In the genomic region with DNA sequence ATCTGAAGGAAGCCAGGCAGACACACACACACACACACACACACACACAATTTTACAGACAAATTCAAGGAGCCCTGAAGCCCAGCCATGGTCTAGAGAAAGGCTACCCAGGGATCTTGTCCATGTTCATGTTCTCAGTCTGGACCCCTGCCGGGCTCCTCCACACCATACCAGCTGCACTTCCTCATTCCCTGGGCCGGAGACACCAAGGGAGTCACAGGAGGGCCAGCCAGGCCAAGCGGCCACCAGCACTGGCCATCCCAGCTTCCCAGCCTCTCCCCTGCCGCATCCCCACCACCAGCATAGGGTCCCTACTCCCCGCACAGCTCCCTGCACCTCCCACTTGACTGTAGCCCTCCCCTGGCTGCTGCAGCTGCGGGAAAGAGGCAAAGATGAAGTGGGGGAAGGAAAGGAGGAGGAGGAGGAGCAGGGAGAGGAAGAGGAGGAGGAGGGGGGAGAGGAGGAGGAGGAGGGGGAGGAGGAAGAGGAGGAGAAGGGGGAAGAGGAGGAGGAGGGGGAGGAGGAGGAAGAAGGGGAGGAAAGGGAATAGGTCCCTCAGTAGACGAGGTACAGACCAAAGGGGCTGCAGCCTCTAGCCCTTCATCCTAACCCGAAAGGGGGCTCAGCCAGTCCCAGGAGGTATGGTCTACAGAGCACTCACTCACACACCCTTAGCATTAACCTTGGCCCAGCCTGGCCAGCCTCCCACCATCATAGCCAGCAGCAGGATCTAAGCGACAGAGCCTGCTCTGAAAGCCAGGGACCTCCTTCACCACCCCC, we compare ENCODE assay signal across 2 cellular contexts.
TF ChIP-seq lines count a peak whose summit lies in the region.

No MANE protein-coding gene starts in this region.

TF ChIP-seq in GM23338, 12 proteins besides CTCF, POLR2A, EP300 and RAD21 (continues in another document):
- TF ChIP-seq ZNF331 (CRISPR knock-in tag; IDR thresholded peaks at IDR 0.05; ENCODE audit: low read depth) (no peak), REST (IDR thresholded peaks at IDR 0.05; ENCODE audit: unreplicated experiment) (no peak), CREB1 (CRISPR knock-in tag; IDR thresholded peaks at IDR 0.05; ENCODE audit: low read depth) (no peak), EZH2 (IDR thresholded peaks at IDR 0.05; ENCODE audit: low read depth, unreplicated experiment) (no peak), NANOG (IDR thresholded peaks at IDR 0.05; ENCODE audit: borderline replicate concordance) (no peak)
- TF ChIP-seq, protein P1, sequence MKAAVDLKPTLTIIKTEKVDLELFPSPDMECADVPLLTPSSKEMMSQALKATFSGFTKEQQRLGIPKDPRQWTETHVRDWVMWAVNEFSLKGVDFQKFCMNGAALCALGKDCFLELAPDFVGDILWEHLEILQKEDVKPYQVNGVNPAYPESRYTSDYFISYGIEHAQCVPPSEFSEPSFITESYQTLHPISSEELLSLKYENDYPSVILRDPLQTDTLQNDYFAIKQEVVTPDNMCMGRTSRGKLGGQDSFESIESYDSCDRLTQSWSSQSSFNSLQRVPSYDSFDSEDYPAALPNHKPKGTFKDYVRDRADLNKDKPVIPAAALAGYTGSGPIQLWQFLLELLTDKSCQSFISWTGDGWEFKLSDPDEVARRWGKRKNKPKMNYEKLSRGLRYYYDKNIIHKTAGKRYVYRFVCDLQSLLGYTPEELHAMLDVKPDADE (IDR thresholded peaks at IDR 0.05): no peak
- TF ChIP-seq, protein P2, sequence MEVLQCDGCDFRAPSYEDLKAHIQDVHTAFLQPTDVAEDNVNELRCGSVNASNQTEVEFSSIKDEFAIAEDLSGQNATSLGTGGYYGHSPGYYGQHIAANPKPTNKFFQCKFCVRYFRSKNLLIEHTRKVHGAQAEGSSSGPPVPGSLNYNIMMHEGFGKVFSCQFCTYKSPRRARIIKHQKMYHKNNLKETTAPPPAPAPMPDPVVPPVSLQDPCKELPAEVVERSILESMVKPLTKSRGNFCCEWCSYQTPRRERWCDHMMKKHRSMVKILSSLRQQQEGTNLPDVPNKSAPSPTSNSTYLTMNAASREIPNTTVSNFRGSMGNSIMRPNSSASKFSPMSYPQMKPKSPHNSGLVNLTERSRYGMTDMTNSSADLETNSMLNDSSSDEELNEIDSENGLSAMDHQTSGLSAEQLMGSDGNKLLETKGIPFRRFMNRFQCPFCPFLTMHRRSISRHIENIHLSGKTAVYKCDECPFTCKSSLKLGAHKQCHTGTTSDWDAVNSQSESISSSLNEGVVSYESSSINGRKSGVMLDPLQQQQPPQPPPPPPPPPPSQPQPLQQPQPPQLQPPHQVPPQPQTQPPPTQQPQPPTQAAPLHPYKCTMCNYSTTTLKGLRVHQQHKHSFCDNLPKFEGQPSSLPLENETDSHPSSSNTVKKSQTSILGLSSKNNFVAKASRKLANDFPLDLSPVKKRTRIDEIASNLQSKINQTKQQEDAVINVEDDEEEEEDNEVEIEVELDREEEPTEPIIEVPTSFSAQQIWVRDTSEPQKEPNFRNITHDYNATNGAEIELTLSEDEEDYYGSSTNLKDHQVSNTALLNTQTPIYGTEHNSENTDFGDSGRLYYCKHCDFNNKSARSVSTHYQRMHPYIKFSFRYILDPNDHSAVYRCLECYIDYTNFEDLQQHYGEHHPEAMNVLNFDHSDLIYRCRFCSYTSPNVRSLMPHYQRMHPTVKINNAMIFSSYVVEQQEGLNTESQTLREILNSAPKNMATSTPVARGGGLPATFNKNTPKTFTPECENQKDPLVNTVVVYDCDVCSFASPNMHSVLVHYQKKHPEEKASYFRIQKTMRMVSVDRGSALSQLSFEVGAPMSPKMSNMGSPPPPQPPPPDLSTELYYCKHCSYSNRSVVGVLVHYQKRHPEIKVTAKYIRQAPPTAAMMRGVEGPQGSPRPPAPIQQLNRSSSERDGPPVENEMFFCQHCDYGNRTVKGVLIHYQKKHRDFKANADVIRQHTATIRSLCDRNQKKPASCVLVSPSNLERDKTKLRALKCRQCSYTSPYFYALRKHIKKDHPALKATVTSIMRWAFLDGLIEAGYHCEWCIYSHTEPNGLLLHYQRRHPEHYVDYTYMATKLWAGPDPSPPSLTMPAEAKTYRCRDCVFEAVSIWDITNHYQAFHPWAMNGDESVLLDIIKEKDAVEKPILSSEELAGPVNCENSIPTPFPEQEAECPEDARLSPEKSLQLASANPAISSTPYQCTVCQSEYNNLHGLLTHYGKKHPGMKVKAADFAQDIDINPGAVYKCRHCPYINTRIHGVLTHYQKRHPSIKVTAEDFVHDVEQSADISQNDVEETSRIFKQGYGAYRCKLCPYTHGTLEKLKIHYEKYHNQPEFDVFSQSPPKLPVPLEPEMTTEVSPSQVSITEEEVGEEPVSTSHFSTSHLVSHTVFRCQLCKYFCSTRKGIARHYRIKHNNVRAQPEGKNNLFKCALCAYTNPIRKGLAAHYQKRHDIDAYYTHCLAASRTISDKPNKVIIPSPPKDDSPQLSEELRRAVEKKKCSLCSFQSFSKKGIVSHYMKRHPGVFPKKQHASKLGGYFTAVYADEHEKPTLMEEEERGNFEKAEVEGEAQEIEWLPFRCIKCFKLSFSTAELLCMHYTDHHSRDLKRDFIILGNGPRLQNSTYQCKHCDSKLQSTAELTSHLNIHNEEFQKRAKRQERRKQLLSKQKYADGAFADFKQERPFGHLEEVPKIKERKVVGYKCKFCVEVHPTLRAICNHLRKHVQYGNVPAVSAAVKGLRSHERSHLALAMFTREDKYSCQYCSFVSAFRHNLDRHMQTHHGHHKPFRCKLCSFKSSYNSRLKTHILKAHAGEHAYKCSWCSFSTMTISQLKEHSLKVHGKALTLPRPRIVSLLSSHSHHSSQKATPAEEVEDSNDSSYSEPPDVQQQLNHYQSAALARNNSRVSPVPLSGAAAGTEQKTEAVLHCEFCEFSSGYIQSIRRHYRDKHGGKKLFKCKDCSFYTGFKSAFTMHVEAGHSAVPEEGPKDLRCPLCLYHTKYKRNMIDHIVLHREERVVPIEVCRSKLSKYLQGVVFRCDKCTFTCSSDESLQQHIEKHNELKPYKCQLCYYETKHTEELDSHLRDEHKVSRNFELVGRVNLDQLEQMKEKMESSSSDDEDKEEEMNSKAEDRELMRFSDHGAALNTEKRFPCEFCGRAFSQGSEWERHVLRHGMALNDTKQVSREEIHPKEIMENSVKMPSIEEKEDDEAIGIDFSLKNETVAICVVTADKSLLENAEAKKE (CRISPR knock-in tag; IDR thresholded peaks at IDR 0.05): no peak

TF ChIP-seq in GM12878, 131 proteins besides CTCF, POLR2A, EP300 and RAD21:
- no peak for TF ChIP-seq STAT1 (conservative IDR thresholded peaks at IDR 0.05)
- TF ChIP-seq SPI1 (IDR thresholded peaks at IDR 0.05; ENCODE audit: borderline replicate concordance, insufficient read depth, low read depth, low read length): peak; percentile 53; the same call in 1 of the 2 replicates
- TF ChIP-seq, protein P3, sequence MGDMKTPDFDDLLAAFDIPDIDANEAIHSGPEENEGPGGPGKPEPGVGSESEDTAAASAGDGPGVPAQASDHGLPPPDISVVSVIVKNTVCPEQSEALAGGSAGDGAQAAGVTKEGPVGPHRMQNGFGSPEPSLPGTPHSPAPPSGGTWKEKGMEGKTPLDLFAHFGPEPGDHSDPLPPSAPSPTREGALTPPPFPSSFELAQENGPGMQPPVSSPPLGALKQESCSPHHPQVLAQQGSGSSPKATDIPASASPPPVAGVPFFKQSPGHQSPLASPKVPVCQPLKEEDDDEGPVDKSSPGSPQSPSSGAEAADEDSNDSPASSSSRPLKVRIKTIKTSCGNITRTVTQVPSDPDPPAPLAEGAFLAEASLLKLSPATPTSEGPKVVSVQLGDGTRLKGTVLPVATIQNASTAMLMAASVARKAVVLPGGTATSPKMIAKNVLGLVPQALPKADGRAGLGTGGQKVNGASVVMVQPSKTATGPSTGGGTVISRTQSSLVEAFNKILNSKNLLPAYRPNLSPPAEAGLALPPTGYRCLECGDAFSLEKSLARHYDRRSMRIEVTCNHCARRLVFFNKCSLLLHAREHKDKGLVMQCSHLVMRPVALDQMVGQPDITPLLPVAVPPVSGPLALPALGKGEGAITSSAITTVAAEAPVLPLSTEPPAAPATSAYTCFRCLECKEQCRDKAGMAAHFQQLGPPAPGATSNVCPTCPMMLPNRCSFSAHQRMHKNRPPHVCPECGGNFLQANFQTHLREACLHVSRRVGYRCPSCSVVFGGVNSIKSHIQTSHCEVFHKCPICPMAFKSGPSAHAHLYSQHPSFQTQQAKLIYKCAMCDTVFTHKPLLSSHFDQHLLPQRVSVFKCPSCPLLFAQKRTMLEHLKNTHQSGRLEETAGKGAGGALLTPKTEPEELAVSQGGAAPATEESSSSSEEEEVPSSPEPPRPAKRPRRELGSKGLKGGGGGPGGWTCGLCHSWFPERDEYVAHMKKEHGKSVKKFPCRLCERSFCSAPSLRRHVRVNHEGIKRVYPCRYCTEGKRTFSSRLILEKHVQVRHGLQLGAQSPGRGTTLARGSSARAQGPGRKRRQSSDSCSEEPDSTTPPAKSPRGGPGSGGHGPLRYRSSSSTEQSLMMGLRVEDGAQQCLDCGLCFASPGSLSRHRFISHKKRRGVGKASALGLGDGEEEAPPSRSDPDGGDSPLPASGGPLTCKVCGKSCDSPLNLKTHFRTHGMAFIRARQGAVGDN (IDR thresholded peaks at IDR 0.05): no peak
- TF ChIP-seq ZNF24 (IDR thresholded peaks at IDR 0.05): no peak
- no peak for TF ChIP-seq YY1 (IDR thresholded peaks at IDR 0.05; ENCODE audit: low read depth, low read length)
- no peak for TF ChIP-seq KAT2A (conservative IDR thresholded peaks at IDR 0.05; ENCODE audit: control insufficient read depth, low read depth, low read length)
- TF ChIP-seq HSF1 (IDR thresholded peaks at IDR 0.05; ENCODE audit: low read depth, low read length): no peak
- no peak for TF ChIP-seq CREM (IDR thresholded peaks at IDR 0.05; ENCODE audit: low read depth)
